26 cellular contexts compared by ENCODE assay signal in the genomic region with DNA sequence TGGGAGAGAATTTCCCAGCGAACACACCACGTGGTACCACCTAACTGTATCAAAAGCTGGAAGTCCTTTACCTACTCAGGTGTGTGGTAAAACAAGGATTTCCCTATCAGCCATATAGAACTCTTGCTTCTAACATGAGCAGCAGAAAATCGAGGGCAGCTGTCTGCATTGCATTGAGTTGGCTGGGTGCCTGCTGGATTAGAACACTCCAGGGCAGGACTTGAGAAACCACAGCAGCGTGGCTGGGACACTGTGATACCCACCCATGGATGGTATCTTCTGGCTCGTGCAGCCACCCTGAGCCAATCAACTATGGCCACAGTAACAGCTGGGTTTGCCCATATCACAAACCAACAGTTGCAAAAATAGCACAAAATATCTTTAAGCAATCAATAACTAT.
"Had no signal": no experiment of that assay in that cellular context is flagged by ENCODE, and none has a peak within 500 bp of the region (broad histone marks: within the 10 kb centered on the region; RNA-seq: fewer than 3 reads in every experiment).

No MANE protein-coding gene starts in this region.

- H3K4me3 ChIP-seq: left ventricle myocardium inferior, sigmoid colon, transverse colon had no signal

- H3K4me1 Mint-ChIP-seq: brain, natural killer cell had no signal

- H3K9me3 ChIP-seq: left ventricle myocardium inferior, sigmoid colon, transverse colon had no signal

- H3K4me1 ChIP-seq: left ventricle myocardium inferior, sigmoid colon, transverse colon had no signal

- H3K27ac Mint-ChIP-seq: activated CD4-positive, alpha-beta memory T cell treated with anti-CD3 and anti-CD28 coated beads, Interleukin-2, amount 10 ng/mL, durations not matched to agents 7 days and 5 days; activated CD4-positive, alpha-beta T cell treated with anti-CD3 and anti-CD28 coated beads, Interleukin-2, amount 10 ng/mL, durations not matched to agents 24 days and 14 days; activated CD8-positive, alpha-beta memory T cell treated with anti-CD3 and anti-CD28 coated beads, Interleukin-2, amount 10 ng/mL, durations not matched to agents 7 days and 5 days; activated naive CD8-positive, alpha-beta T cell treated with anti-CD3 and anti-CD28 coated beads, Interleukin-2, amount 50 U/mL, for 24 hours; natural killer cell; stimulated activated naive B cell treated with anti-CD40 and anti-IgM and Interleukin-4, amounts not matched to agents 10 μg/mL and 1 μg/mL and 100 μg/mL, for 72 hours had no signal

- ATAC-seq: activated CD4-positive, CD25-positive, alpha-beta regulatory T cell treated with anti-CD3 and anti-CD28 coated beads, Interleukin-2, amount 50 U/mL, for 24 hours; activated CD8-positive, alpha-beta memory T cell treated with anti-CD3 and anti-CD28 coated beads, Interleukin-2, amount 10 ng/mL, durations not matched to agents 7 days and 5 days; activated naive CD8-positive, alpha-beta T cell treated with anti-CD3 and anti-CD28 coated beads, Interleukin-2, amount 50 U/mL, for 24 hours had no signal

- H3K27ac ChIP-seq: left ventricle myocardium inferior, sigmoid colon, transverse colon, VCaP had no signal

- H3K36me3 Mint-ChIP-seq: activated CD8-positive, alpha-beta memory T cell treated with anti-CD3 and anti-CD28 coated beads, Interleukin-2, amount 10 ng/mL, durations not matched to agents 7 days and 5 days; brain; natural killer cell had no signal

- FAIRE-seq: colon, frontal cortex, urothelium cell line had no signal

- H3K27me3 Mint-ChIP-seq: activated CD4-positive, alpha-beta memory T cell treated with anti-CD3 and anti-CD28 coated beads, Interleukin-2, amount 10 ng/mL, durations not matched to agents 7 days and 5 days; activated CD4-positive, alpha-beta T cell treated with anti-CD3 and anti-CD28 coated beads, Interleukin-2, amount 10 ng/mL, durations not matched to agents 24 days and 14 days; stimulated activated naive B cell treated with anti-CD40 and anti-IgM and Interleukin-4, amounts not matched to agents 10 μg/mL and 1 μg/mL and 100 μg/mL, for 72 hours had no signal

- H3K27me3 ChIP-seq: sigmoid colon, transverse colon had no signal

- H3K36me3 ChIP-seq: left ventricle myocardium inferior, sigmoid colon, transverse colon had no signal

- DNase-seq: activated CD4-positive, alpha-beta memory T cell treated with anti-CD3 and anti-CD28 coated beads, Interleukin-2, amount 10 ng/mL, durations not matched to agents 7 days and 5 days; activated CD4-positive, alpha-beta T cell treated with anti-CD3 and anti-CD28 coated beads, Interleukin-2, amount 10 ng/mL, durations not matched to agents 24 days and 14 days; activated CD8-positive, alpha-beta memory T cell treated with anti-CD3 and anti-CD28 coated beads, Interleukin-2, amount 10 ng/mL, durations not matched to agents 7 days and 5 days; activated gamma-delta T cell; activated naive CD4-positive, alpha-beta T cell treated with anti-CD3 and anti-CD28 coated beads, Interleukin-2, amount 50 U/mL, for 16 hours; activated naive CD8-positive, alpha-beta T cell treated with anti-CD3 and anti-CD28 coated beads, Interleukin-2, amount 50 U/mL, for 24 hours; activated T-cell treated with anti-CD3 and anti-CD28 coated beads for 4 hours; anterior cingulate cortex; effector memory CD4-positive, alpha-beta T cell; glutamatergic neuron; hippocampal formation; left ventricle myocardium inferior; midbrain; natural killer cell; retina; sigmoid colon; stimulated activated CD4-positive, alpha-beta T cell treated with anti-CD3 and anti-CD28 coated beads, Interleukin-2, amount 100 ng/mL, for 48 hours; stimulated activated CD8-positive, alpha-beta memory T cell treated with anti-CD3 and anti-CD28 coated beads, Interleukin-4, amount 100 ng/mL, for 48 hours; stimulated activated naive B cell treated with anti-CD40 and anti-IgM and Interleukin-4, amounts not matched to agents 10 μg/mL and 1 μg/mL and 100 μg/mL, for 72 hours; transverse colon had no signal

- H3K9me3 Mint-ChIP-seq: activated CD4-positive, alpha-beta memory T cell treated with anti-CD3 and anti-CD28 coated beads, Interleukin-2, amount 10 ng/mL, durations not matched to agents 7 days and 5 days had no signal

- H3K4me3 Mint-ChIP-seq: activated CD4-positive, alpha-beta memory T cell treated with anti-CD3 and anti-CD28 coated beads, Interleukin-2, amount 10 ng/mL, durations not matched to agents 7 days and 5 days; activated CD4-positive, alpha-beta T cell treated with anti-CD3 and anti-CD28 coated beads, Interleukin-2, amount 10 ng/mL, durations not matched to agents 24 days and 14 days; activated CD8-positive, alpha-beta memory T cell treated with anti-CD3 and anti-CD28 coated beads, Interleukin-2, amount 10 ng/mL, durations not matched to agents 7 days and 5 days; activated naive CD8-positive, alpha-beta T cell treated with anti-CD3 and anti-CD28 coated beads, Interleukin-2, amount 50 U/mL, for 24 hours; brain; natural killer cell; stimulated activated naive B cell treated with anti-CD40 and anti-IgM and Interleukin-4, amounts not matched to agents 10 μg/mL and 1 μg/mL and 100 μg/mL, for 72 hours had no signal
